ENCODE assay signal across 7 cellular contexts in the genomic region with DNA sequence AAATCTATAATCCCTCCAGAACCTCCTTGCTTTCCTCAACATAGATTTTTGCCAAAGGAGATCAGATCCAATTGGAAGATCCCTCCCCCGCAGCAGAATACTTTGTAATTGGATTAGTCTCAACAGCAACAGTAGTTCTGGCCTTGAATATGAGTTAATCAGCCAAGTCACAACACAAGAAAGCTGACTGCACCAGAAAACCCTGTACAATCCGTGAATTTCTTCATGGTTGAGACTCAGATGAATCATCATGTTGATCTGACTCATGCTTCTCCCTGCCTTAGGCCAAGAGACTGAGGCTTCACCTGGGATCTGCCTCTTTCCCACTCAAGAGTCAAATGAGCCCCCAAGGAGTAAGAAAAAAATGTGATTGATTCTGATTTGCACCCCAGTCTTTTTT. TPM values are rescaled to one million over a fixed set of nuclear protein-coding genes. Genes with fewer than 3 reads are reported as not detected.
DNase-seq lines count a peak whose midpoint lies in the region; ATAC-seq and TF ChIP-seq lines count a peak whose summit lies in the region.
"Had no signal": no experiment of that assay in that cellular context is flagged by ENCODE, and none has a peak within 500 bp of the region (broad histone marks: within the 10 kb centered on the region; RNA-seq: fewer than 3 reads in every experiment).

No MANE protein-coding gene starts in this region.

- intact Hi-C loops in activated CD4-positive, alpha-beta T cell treated with anti-CD3 and anti-CD28 coated beads, Interleukin-2, amount 10 ng/mL, durations not matched to agents 24 days and 14 days (cut with micrococcal nuclease), result no loop called here

- H3K27me3 ChIP-seq in brain microvascular endothelial cell (replicated peaks) (no peaks in the 10 kb centered on the region), osteoblast (ENCODE audit: insufficient read depth, low read length) (no peaks in the 10 kb centered on the region)

- H3K4me3 ChIP-seq in HFF-Myc (replicated peaks; ENCODE audit: low read depth, low read length) (no peak overlapping the region), brain microvascular endothelial cell (ENCODE audit: low read depth, low read length) (no peak overlapping the region), osteoblast (ENCODE audit: insufficient read depth, low read length) (no peak overlapping the region)

- ATAC-seq in GM21619 (IDR thresholded peaks at IDR 0.05; ENCODE audit: unreplicated experiment), result no peak

- peaks cover 5% of the 10 kb centered on the region for H3K36me3 Mint-ChIP-seq in activated CD4-positive, alpha-beta T cell treated with anti-CD3 and anti-CD28 coated beads, Interleukin-2, amount 10 ng/mL, durations not matched to agents 24 days and 14 days (ENCODE audit: low read depth)

- no peak overlapping the region for H3K27ac Mint-ChIP-seq in activated CD4-positive, alpha-beta T cell treated with anti-CD3 and anti-CD28 coated beads, Interleukin-2, amount 10 ng/mL, durations not matched to agents 24 days and 14 days

- H3K27me3 Mint-ChIP-seq in activated CD4-positive, alpha-beta T cell treated with anti-CD3 and anti-CD28 coated beads, Interleukin-2, amount 10 ng/mL, durations not matched to agents 24 days and 14 days, result peaks cover 10% of the 10 kb centered on the region

- H3K4me2 ChIP-seq in osteoblast (ENCODE audit: insufficient read depth, low read length), result peak overlapping the region; percentile 47

- no peaks in the 10 kb centered on the region for H3K9me3 ChIP-seq in osteoblast (ENCODE audit: low read depth, low read length)

- DNase-seq in HFF-Myc (ENCODE audit: extremely low read depth, low read depth), result peak; percentile 67
- peak; percentile 92 for DNase-seq in brain microvascular endothelial cell
- DNase-seq in osteoblast (ENCODE audit: insufficient read length, low spot score, missing footprints), result peak; percentile 93
- DNase-seq in NCI-H2029 treated with DMSO at 0.1 percent for 48 hours (lab: John Stamatoyannopoulos, UW), result no peak
- no peak for DNase-seq in activated CD4-positive, alpha-beta T cell treated with anti-CD3 and anti-CD28 coated beads, Interleukin-2, amount 10 ng/mL, durations not matched to agents 24 days and 14 days

- H3K36me3 ChIP-seq in brain microvascular endothelial cell (replicated peaks) (peaks cover 3% of the 10 kb centered on the region), osteoblast (ENCODE audit: insufficient read depth, low read length) (peaks cover under 1% of the 10 kb centered on the region)

- H3K9me3 Mint-ChIP-seq in activated CD4-positive, alpha-beta T cell treated with anti-CD3 and anti-CD28 coated beads, Interleukin-2, amount 10 ng/mL, durations not matched to agents 24 days and 14 days, result no peaks in the 10 kb centered on the region

- H3K27ac ChIP-seq in brain microvascular endothelial cell (peak overlapping the region; percentile 72), osteoblast (ENCODE audit: low read depth, low read length) (peak overlapping the region; percentile 40)

- in situ Hi-C loops in brain microvascular endothelial cell (cut with HindIII; ENCODE audit: low pct_ligation_motif_present, low sequenced_read_pairs), result no loop called here

- peak overlapping the region; percentile 21 for H2AFZ ChIP-seq in osteoblast (ENCODE audit: low read length)

- peaks cover 2% of the 10 kb centered on the region for H4K20me1 ChIP-seq in osteoblast (ENCODE audit: insufficient read depth, low read length)

- TF ChIP-seq CTCF in HFF-Myc (IDR thresholded peaks at IDR 0.05; ENCODE audit: low read depth, low read length, missing control alignments) (no peak), brain microvascular endothelial cell (IDR thresholded peaks at IDR 0.05; ENCODE audit: low read depth, low read length, missing control alignments) (no peak), osteoblast (IDR thresholded peaks at IDR 0.05; ENCODE audit: extremely low read depth, low read depth, low read length) (no peak)

- H3K4me1 Mint-ChIP-seq in activated CD4-positive, alpha-beta T cell treated with anti-CD3 and anti-CD28 coated beads, Interleukin-2, amount 10 ng/mL, durations not matched to agents 24 days and 14 days, result peaks cover 15% of the 10 kb centered on the region

- H3K4me3 Mint-ChIP-seq in activated CD4-positive, alpha-beta T cell treated with anti-CD3 and anti-CD28 coated beads, Interleukin-2, amount 10 ng/mL, durations not matched to agents 24 days and 14 days, result no peak overlapping the region

- H3K79me2 ChIP-seq in osteoblast (ENCODE audit: insufficient read depth, low read length), result peaks cover 16% of the 10 kb centered on the region

- H3K4me1 ChIP-seq in osteoblast (ENCODE audit: insufficient read depth, low read length), result peaks cover 30% of the 10 kb centered on the region

RNA-seq across cellular contexts. Expression of a gene that starts 3.0 kb away (rescaled TPM):
- 43.3 and 50.3 TPM in 2 replicates for total RNA-seq in osteoblast
- total RNA-seq in activated CD4-positive, alpha-beta T cell treated with anti-CD3 and anti-CD28 coated beads, Interleukin-2, amount 10 ng/mL, durations not matched to agents 24 days and 14 days, result 94.6 and 99.1 TPM in 2 replicates

RNA-seq across cellular contexts. Expression of a gene that starts 12.3 kb away (rescaled TPM):
- 0.72 TPM in 1 of 2 replicates, not detected in the other for total RNA-seq in osteoblast
- 0.33 TPM in 1 of 2 replicates, not detected in the other for total RNA-seq in activated CD4-positive, alpha-beta T cell treated with anti-CD3 and anti-CD28 coated beads, Interleukin-2, amount 10 ng/mL, durations not matched to agents 24 days and 14 days
- total RNA-seq: skeletal muscle tissue had no signal

RNA-seq across cellular contexts. Expression of a gene that starts 31.5 kb away (rescaled TPM):
- total RNA-seq in osteoblast, result not detected in 2 replicates
- total RNA-seq in activated CD4-positive, alpha-beta T cell treated with anti-CD3 and anti-CD28 coated beads, Interleukin-2, amount 10 ng/mL, durations not matched to agents 24 days and 14 days, result not detected in 2 replicates
- total RNA-seq: skeletal muscle tissue had no signal

RNA-seq across cellular contexts. Expression of a gene that starts 38.0 kb away (rescaled TPM):
- under 0.01 TPM in 1 of 2 replicates, not detected in the other for total RNA-seq in osteoblast
- 1.9 and 2.3 TPM in 2 replicates for total RNA-seq in activated CD4-positive, alpha-beta T cell treated with anti-CD3 and anti-CD28 coated beads, Interleukin-2, amount 10 ng/mL, durations not matched to agents 24 days and 14 days

RNA-seq across cellular contexts. Expression of a gene that starts 43.2 kb away (rescaled TPM):
- not detected in 2 replicates for total RNA-seq in osteoblast
- not detected in 2 replicates for total RNA-seq in activated CD4-positive, alpha-beta T cell treated with anti-CD3 and anti-CD28 coated beads, Interleukin-2, amount 10 ng/mL, durations not matched to agents 24 days and 14 days
- total RNA-seq: skeletal muscle tissue had no signal

Comparison
In these comparisons a context has a peak if more than half of its experiments do, and no peak if none do; other contexts are left out.
1. DNase-seq: peak in HFF-Myc (single experiment), brain microvascular endothelial cell (single experiment) and osteoblast (single experiment); none in NCI-H2029 treated with DMSO at 0.1 percent for 48 hours (single experiment) and activated CD4-positive, alpha-beta T cell treated with anti-CD3 and anti-CD28 coated beads, Interleukin-2, amount 10 ng/mL, durations not matched to agents 24 days and 14 days (single experiment).